Comparison of ENCODE assay signal across 1 cellular context in genomic region chr15:81001180-81002003, GRCh38.
TF ChIP-seq lines count a peak whose summit lies in the region.

No MANE protein-coding gene starts in this region.

TF ChIP-seq in K562, 482 proteins besides CTCF, POLR2A, EP300 and RAD21 (continues in another document):
- TF ChIP-seq JUN (IDR thresholded peaks at IDR 0.05; ENCODE audit: borderline replicate concordance, low read depth, low read length), result no peak
- TF ChIP-seq JUN (CRISPR knock-in tag; IDR thresholded peaks at IDR 0.05; ENCODE audit: borderline replicate concordance), result 0 out of 2 replicates have a peak, but pooled peaks have one; percentile 48
- TF ChIP-seq SRSF9 (IDR thresholded peaks at IDR 0.05; ENCODE audit: borderline replicate concordance, low read depth, low read length), result no peak
- no peak for TF ChIP-seq PCBP1 (IDR thresholded peaks at IDR 0.05; ENCODE audit: low read depth, low read length, poor library complexity, severe bottlenecking)
- TF ChIP-seq ZNF277 (CRISPR knock-in tag; IDR thresholded peaks at IDR 0.05; ENCODE audit: borderline replicate concordance), result no peak
- TF ChIP-seq MBD2 (IDR thresholded peaks at IDR 0.05; ENCODE audit: borderline replicate concordance, low read depth), result no peak
- no peak for TF ChIP-seq RNF2 (IDR thresholded peaks at IDR 0.05)
- no peak; the same call in 1 of the 2 replicates for TF ChIP-seq MGA (IDR thresholded peaks at IDR 0.05)
- TF ChIP-seq RFX1 (IDR thresholded peaks at IDR 0.05), result no peak
- TF ChIP-seq MAZ (CRISPR knock-in tag; conservative IDR thresholded peaks at IDR 0.05 in 1 of 2, IDR thresholded peaks at IDR 0.05 in 1 of 2), result peak in 1 of 2 experiments; percentile 24; a peak in 2 of 4 replicates
- TF ChIP-seq SMARCC2 (IDR thresholded peaks at IDR 0.05; ENCODE audit: low read depth), result no peak
- no peak for TF ChIP-seq ZNF644 (tag; IDR thresholded peaks at IDR 0.05; ENCODE audit: low read depth)
- TF ChIP-seq TAF15 (IDR thresholded peaks at IDR 0.05; ENCODE audit: low read depth, low read length), result no peak
- TF ChIP-seq ZMIZ1 (IDR thresholded peaks at IDR 0.05; ENCODE audit: low read depth in 2 of 2, low read length in 2 of 2), result no peak
- no peak for TF ChIP-seq ESRRA (IDR thresholded peaks at IDR 0.05; ENCODE audit: borderline replicate concordance, low read depth)
- no peak for TF ChIP-seq CEBPB (tag; IDR thresholded peaks at IDR 0.05)
- TF ChIP-seq SLC30A9 (CRISPR knock-in tag; IDR thresholded peaks at IDR 0.05), result no peak
- TF ChIP-seq ZNF592 (IDR thresholded peaks at IDR 0.05), result peak; percentile 76
- no peak for TF ChIP-seq TSHZ1 (CRISPR knock-in tag; IDR thresholded peaks at IDR 0.05)
- peak; percentile 41; the same call in 1 of the 2 replicates for TF ChIP-seq ARID4B (CRISPR knock-in tag; IDR thresholded peaks at IDR 0.05)
- TF ChIP-seq GTF2F1 (IDR thresholded peaks at IDR 0.05; ENCODE audit: low read depth, low read length), result no peak
